In the genomic region with DNA sequence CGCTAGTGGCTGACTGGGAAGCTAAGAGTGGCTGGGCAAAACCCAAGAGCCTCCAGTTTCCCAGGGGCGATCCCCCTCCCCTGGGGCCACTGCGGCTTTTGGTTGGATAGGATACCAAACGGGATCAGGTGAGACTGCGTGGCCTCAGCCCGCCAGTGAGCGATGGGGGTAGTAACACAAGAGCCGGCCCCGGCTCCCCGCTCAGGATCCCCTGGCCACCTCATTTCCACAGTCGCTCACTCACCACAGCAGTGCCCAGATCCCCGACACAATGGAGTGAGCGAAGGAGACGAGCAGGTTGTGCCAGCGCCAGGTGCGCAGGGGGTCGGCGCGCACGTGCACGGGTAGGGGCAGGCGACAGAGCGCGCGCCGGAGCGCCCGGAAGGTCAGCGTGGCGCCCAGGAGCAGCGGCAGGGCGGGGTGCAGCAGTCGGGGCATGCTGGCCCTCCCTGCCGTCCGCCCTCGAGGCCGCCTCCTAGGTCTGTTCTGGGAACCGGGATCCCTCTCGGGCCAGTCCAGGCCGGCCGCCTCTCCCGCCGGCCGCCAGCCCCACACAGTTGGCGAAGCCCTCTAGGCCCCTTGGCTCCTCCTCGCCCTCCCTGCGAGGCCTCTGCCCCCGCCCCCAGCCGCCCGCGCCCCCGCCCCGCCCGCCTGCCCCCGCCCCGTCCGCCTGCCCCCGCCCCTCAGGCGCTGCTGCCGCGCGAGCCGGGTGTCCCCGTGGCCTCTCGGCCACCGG, we compare ENCODE assay signal across 8 cellular contexts. TPM values are rescaled to one million over a fixed set of nuclear protein-coding genes. Genes with fewer than 3 reads are reported as not detected.
DNase-seq lines count a peak whose midpoint lies in the region; ATAC-seq, FAIRE-seq and TF ChIP-seq lines count a peak whose summit lies in the region.

A gene with protein sequence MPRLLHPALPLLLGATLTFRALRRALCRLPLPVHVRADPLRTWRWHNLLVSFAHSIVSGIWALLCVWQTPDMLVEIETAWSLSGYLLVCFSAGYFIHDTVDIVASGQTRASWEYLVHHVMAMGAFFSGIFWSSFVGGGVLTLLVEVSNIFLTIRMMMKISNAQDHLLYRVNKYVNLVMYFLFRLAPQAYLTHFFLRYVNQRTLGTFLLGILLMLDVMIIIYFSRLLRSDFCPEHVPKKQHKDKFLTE (minus strand): TSS at position 574 of the 736 bp plus-strand sequence. CDS start 136 bp downstream, at position 438.

- peak within 1 kb of the TSS; percentile 98 for H3K9ac ChIP-seq in keratinocyte (ENCODE audit: control insufficient read depth, extremely low read depth, insufficient read depth, low read length)

- H3K9me1 ChIP-seq in keratinocyte (ENCODE audit: control insufficient read depth, extremely low read depth, insufficient read depth, low read length) = no peaks in the 10 kb centered on the region

- peaks cover 19 to 38% of the 10 kb centered on the region in 2 experiments for H3K36me3 ChIP-seq in keratinocyte (ENCODE audit: control insufficient read depth in 2 of 2, extremely low read depth in 1 of 2, insufficient read depth in 2 of 2, low read length in 2 of 2)

- FAIRE-seq in keratinocyte (lab: Jason Lieb, UNC) = no peak

- no peak for TF ChIP-seq CTCF in cardiac fibroblast (IDR thresholded peaks at IDR 0.05; ENCODE audit: low read depth, low read length)
- peak in 1 of 3 experiments; percentile 0 for TF ChIP-seq CTCF in keratinocyte (optimal IDR thresholded peaks at IDR 0.05 in 1 of 3, IDR thresholded peaks at IDR 0.05 in 1 of 3, conservative IDR thresholded peaks at IDR 0.05 in 1 of 3; ENCODE audit: extremely low read depth in 1 of 3, insufficient read depth in 2 of 3, low read length in 3 of 3)

- peak within 1 kb of the TSS; percentile 74 for H2AFZ ChIP-seq in keratinocyte (ENCODE audit: control insufficient read depth, low read length)

- dilution Hi-C loops in keratinocyte (cut with MboI; ENCODE audit: extremely low pct_ligation_motif_present, low sequenced_read_pairs) = no loop called here

- ATAC-seq in GM21526 (IDR thresholded peaks at IDR 0.05; ENCODE audit: low FRiP score, unreplicated experiment) = peak; percentile 12

- H3K4me3 ChIP-seq in cardiac fibroblast (replicated peaks in 1 of 2; ENCODE audit: low read depth in 2 of 2, low read length in 2 of 2) = peak within 1 kb of the TSS; percentile 74 to 83
- peak within 1 kb of the TSS; percentile 61 to 87 (median 78) for H3K4me3 ChIP-seq in keratinocyte (ENCODE audit: control insufficient read depth in 2 of 3, extremely low read depth in 1 of 3, insufficient read depth in 2 of 3, low read depth in 1 of 3, low read length in 3 of 3)

- peaks cover 26% of the 10 kb centered on the region for H4K20me1 ChIP-seq in keratinocyte (ENCODE audit: control insufficient read depth, extremely low read depth, insufficient read depth, low read length)

- no peaks in the 10 kb centered on the region for H3K9me3 ChIP-seq in keratinocyte (ENCODE audit: control insufficient read depth, low read depth, low read length)

- H3K4me2 ChIP-seq in keratinocyte (ENCODE audit: control insufficient read depth, extremely low read depth, insufficient read depth, low read depth, low read length) = peak within 1 kb of the TSS; percentile 91

- peak; percentile 53 for DNase-seq in CD1c-positive myeloid dendritic cell (ENCODE audit: extremely low spot score)
- DNase-seq in NCI-H1694 (lab: John Stamatoyannopoulos, UW) = peak; percentile 38
- DNase-seq in T1000 (lab: John Stamatoyannopoulos, UW) = peak; percentile 80
- DNase-seq in cardiac fibroblast (ENCODE audit: low read depth in 2 of 2) = peak; percentile 77 to 85
- DNase-seq in keratinocyte (ENCODE audit: low read depth, low spot score) = no peak
- peak; percentile 72 to 78 for DNase-seq in stimulated activated CD4-positive, alpha-beta T cell treated with anti-CD3 and anti-CD28 coated beads, Interleukin-2, amount 100 ng/mL, for 24 hours
- DNase-seq in middle frontal gyrus (ENCODE audit: extremely low spot score, low spot score) = no peak

- H3K27ac ChIP-seq in keratinocyte (ENCODE audit: control insufficient read depth, insufficient read depth, low read length) = peak within 1 kb of the TSS; percentile 99

- peaks cover 53% of the 10 kb centered on the region for H3K4me1 ChIP-seq in keratinocyte (ENCODE audit: control insufficient read depth, extremely low read depth, insufficient read depth, low read length)

- H3K79me2 ChIP-seq in keratinocyte (ENCODE audit: control insufficient read depth, insufficient read depth, low read length) = peaks cover 26% of the 10 kb centered on the region

- no peaks in the 10 kb centered on the region for H3K27me3 ChIP-seq in keratinocyte (ENCODE audit: control insufficient read depth, extremely low read depth, insufficient read depth, low read length)

RNA-seq across cellular contexts. Expression of the gene that starts here (rescaled TPM):
- 12.0 to 14.7 TPM (median 14.0 TPM) in 3 replicates for polyA plus RNA-seq in keratinocyte
- polyA plus RNA-seq in keratinocyte (2011; ENCODE audit: low read depth) = 1.1 TPM
- 11.8 and 15.0 TPM in 2 replicates for polyA plus RNA-seq in keratinocyte (2011; cell fraction: cytosol; rRNA removed)
- polyA plus RNA-seq in keratinocyte (2011; cell fraction: nucleus; rRNA removed) = 9.3 and 9.5 TPM in 2 replicates
- 12.2 and 12.6 TPM in 2 replicates for polyA plus RNA-seq in keratinocyte (2012; ENCODE audit: low replicate concordance)
- polyA minus RNA-seq in keratinocyte = 12.0 to 13.8 TPM (median 13.1 TPM) in 3 replicates
- 8.8 TPM for polyA minus RNA-seq in keratinocyte (2011; cell fraction: cytosol; rRNA and poly(A)+ RNA removed)
- polyA minus RNA-seq in keratinocyte (2011; cell fraction: nucleus; rRNA and poly(A)+ RNA removed) = 3.4 and 8.8 TPM in 2 replicates

Comparison
In these comparisons a context has a peak if more than half of its experiments do, and no peak if none do; other contexts are left out.
1. DNase-seq: peak in CD1c-positive myeloid dendritic cell (single experiment), NCI-H1694 (single experiment), T1000 (single experiment), cardiac fibroblast (2 of 2) and stimulated activated CD4-positive, alpha-beta T cell treated with anti-CD3 and anti-CD28 coated beads, Interleukin-2, amount 100 ng/mL, for 24 hours (2 of 2); none in keratinocyte (single experiment) and middle frontal gyrus (single experiment).